In genomic region chr1:38860464-38860816, GRCh38 we compare ENCODE assay signal across 8 cellular contexts. TPM values are rescaled to one million over a fixed set of nuclear protein-coding genes. Genes with fewer than 3 reads are reported as not detected.
A peak's percentile ranks its signal among the peaks of the same experiment; 100 is the strongest.
DNase-seq lines count a peak whose midpoint lies in the region; ATAC-seq and TF ChIP-seq lines count a peak whose summit lies in the region.

No MANE protein-coding gene starts in this region.

- ATAC-seq in HG02642 (IDR thresholded peaks at IDR 0.05; ENCODE audit: poor library complexity, unreplicated experiment) (no peak), HG02840 (IDR thresholded peaks at IDR 0.05; ENCODE audit: low FRiP score, unreplicated experiment) (no peak)

- no peaks in the 10 kb centered on the region for H3K27me3 ChIP-seq in mucosa of stomach (ENCODE audit: control insufficient read depth, insufficient read depth, low read length)

- peaks cover 13% of the 10 kb centered on the region for H3K4me1 ChIP-seq in mucosa of stomach (ENCODE audit: control insufficient read depth, insufficient read depth, low read length)

- peak overlapping the region; percentile 77 for H3K9ac ChIP-seq in mucosa of stomach (ENCODE audit: low read length)

- peak overlapping the region; percentile 93 for H3K27ac ChIP-seq in caudate nucleus (ENCODE audit: low read depth, low read length)

- TF ChIP-seq CTCF in AG09309 (IDR thresholded peaks at IDR 0.05; ENCODE audit: control insufficient read depth, insufficient read depth, low read depth, low read length, missing control alignments) = no peak

- no peak for DNase-seq in AG09309 (ENCODE audit: low read depth)
- no peak for DNase-seq in Jurkat, Clone E6-1 (ENCODE audit: low read depth, low spot score)
- DNase-seq in caudate nucleus (lab: John Stamatoyannopoulos, UW) = peak in 1 of 61 donors; percentile 47
- DNase-seq in activated gamma-delta T cell treated with Interleukin-2 at 50 U/mL for 16 hours = no peak
- no peak for DNase-seq in NCI-H526 treated with DMSO at 0.1 percent for 48 hours (lab: John Stamatoyannopoulos, UW)

- no peaks in the 10 kb centered on the region for H3K9me3 ChIP-seq in mucosa of stomach (ENCODE audit: control insufficient read depth, low read length)

- H3K4me3 ChIP-seq in AG09309 (ENCODE audit: control insufficient read depth, low read depth, low read length) = peak overlapping the region; percentile 74
- peak overlapping the region; percentile 90 for H3K4me3 ChIP-seq in Jurkat, Clone E6-1 (ENCODE audit: low read length)
- peak overlapping the region; percentile 86 for H3K4me3 ChIP-seq in mucosa of stomach (ENCODE audit: low read length)

- no peaks in the 10 kb centered on the region for H3K36me3 ChIP-seq in mucosa of stomach (ENCODE audit: control insufficient read depth, insufficient read depth, low read length)

RNA-seq across cellular contexts. Expression of gene RRAGC, which starts 0.9 kb away (rescaled TPM):
- 16.3 TPM for polyA plus RNA-seq in Jurkat, Clone E6-1 (2012; ENCODE audit: insufficient read depth, insufficient read length)

RNA-seq across cellular contexts. Expression of gene MYCBP, which starts 12.7 kb away (rescaled TPM):
- 77.5 TPM for polyA plus RNA-seq in Jurkat, Clone E6-1 (2012; ENCODE audit: insufficient read depth, insufficient read length)

RNA-seq across cellular contexts. Expression of gene GJA9, which starts 20.9 kb away (rescaled TPM):
- polyA plus RNA-seq in Jurkat, Clone E6-1 (2012; ENCODE audit: insufficient read depth, insufficient read length) = 0.48 TPM
